In genomic region chr17:31310260-31310659, GRCh38 we compare ENCODE assay signal across 10 cellular contexts. TPM values are rescaled to one million over a fixed set of nuclear protein-coding genes. Genes with fewer than 3 reads are reported as not detected.
DNase-seq lines count a peak whose midpoint lies in the region; ATAC-seq and TF ChIP-seq lines count a peak whose summit lies in the region.
"Had no signal": no experiment of that assay in that cellular context is flagged by ENCODE, and none has a peak within 500 bp of the region (broad histone marks: within the 10 kb centered on the region; RNA-seq: fewer than 3 reads in every experiment).

No MANE protein-coding gene starts in this region.

- in situ Hi-C loops in brain microvascular endothelial cell (cut with HindIII; ENCODE audit: low pct_ligation_motif_present, low sequenced_read_pairs) = no loop called here

- H3K27ac ChIP-seq in lower lobe of right lung (peak overlapping the region; percentile 80), brain microvascular endothelial cell (no peak overlapping the region)

- H3K36me3 ChIP-seq in lower lobe of right lung = peaks cover under 1% of the 10 kb centered on the region
- no peaks in the 10 kb centered on the region for H3K36me3 ChIP-seq in brain microvascular endothelial cell (replicated peaks)

- TF ChIP-seq CTCF in lower lobe of right lung (IDR thresholded peaks at IDR 0.05) (no peak), brain microvascular endothelial cell (IDR thresholded peaks at IDR 0.05; ENCODE audit: low read depth, low read length, missing control alignments) (no peak)

- H3K27me3 ChIP-seq in lower lobe of right lung (ENCODE audit: low read depth) = no peaks in the 10 kb centered on the region
- no peaks in the 10 kb centered on the region for H3K27me3 ChIP-seq in brain microvascular endothelial cell (replicated peaks)

- intact Hi-C loops in lower lobe of right lung (cut with DNase I) = no loop called here

- H3K4me1 ChIP-seq in lower lobe of right lung = peaks cover 18% of the 10 kb centered on the region

- peak in 1 of 2 donors; percentile 22 for ATAC-seq in lower lobe of right lung
- ATAC-seq in HG02884 (IDR thresholded peaks at IDR 0.05; ENCODE audit: unreplicated experiment) = no peak

- no peaks in the 10 kb centered on the region for H3K9me3 ChIP-seq in lower lobe of right lung

- DNase-seq in stimulated activated CD4-positive, alpha-beta T cell treated with anti-CD3 and anti-CD28 coated beads, Interleukin-15, amount 100 ng/mL, for 24 hours = peak; percentile 31
- no peak for DNase-seq in stimulated activated CD4-positive, alpha-beta T cell treated with anti-CD3 and anti-CD28 coated beads, Interleukin-2, amount 100 ng/mL, for 48 hours
- peak; percentile 53 for DNase-seq in activated T-cell treated with anti-CD3 and anti-CD28 coated beads, Interleukin-2, amount 50 U/mL, for 1 hour
- DNase-seq in lower lobe of right lung (no peak), brain microvascular endothelial cell (no peak), cerebellar cortex (ENCODE audit: low spot score) (no peak), AG08395 (ENCODE audit: low spot score) (no peak)

- H3K4me3 ChIP-seq in lower lobe of right lung = peak overlapping the region; percentile 42
- no peak overlapping the region for H3K4me3 ChIP-seq in brain microvascular endothelial cell (ENCODE audit: low read depth, low read length)

RNA-seq across cellular contexts. Expression of gene EVI2B, which starts 3.6 kb away (rescaled TPM):
- total RNA-seq in lower lobe of right lung = 130 TPM
- total RNA-seq: renal cortical epithelial cell had no signal

RNA-seq across cellular contexts. Expression of gene EVI2A, which starts 11.2 kb away (rescaled TPM):
- 45.2 TPM for total RNA-seq in lower lobe of right lung

RNA-seq across cellular contexts. Expression of gene OMG, which starts 13.2 kb away (rescaled TPM):
- total RNA-seq in lower lobe of right lung = 12.4 TPM
- total RNA-seq: astrocyte had no signal

Comparison
In these comparisons a context has a peak if more than half of its experiments do, and no peak if none do; other contexts are left out.
1. DNase-seq: peak in stimulated activated CD4-positive, alpha-beta T cell treated with anti-CD3 and anti-CD28 coated beads, Interleukin-15, amount 100 ng/mL, for 24 hours (single experiment) and activated T-cell treated with anti-CD3 and anti-CD28 coated beads, Interleukin-2, amount 50 U/mL, for 1 hour (single experiment); none in stimulated activated CD4-positive, alpha-beta T cell treated with anti-CD3 and anti-CD28 coated beads, Interleukin-2, amount 100 ng/mL, for 48 hours (0 of 2), lower lobe of right lung (single experiment), brain microvascular endothelial cell (single experiment), cerebellar cortex (single experiment) and AG08395 (single experiment).